ENCODE assay signal across 1 cellular context in genomic region chr22:20796731-20797130, GRCh38.
TF ChIP-seq lines count a peak whose summit lies in the region.

No MANE protein-coding gene starts in this region.

TF ChIP-seq in GM23338, 12 proteins besides CTCF, POLR2A, EP300 and RAD21 (continued from another document):
- TF ChIP-seq JUNB (IDR thresholded peaks at IDR 0.05; ENCODE audit: unreplicated experiment) (no peak), ZNF114 (CRISPR knock-in tag; IDR thresholded peaks at IDR 0.05) (no peak), EZH2 (IDR thresholded peaks at IDR 0.05; ENCODE audit: low read depth, unreplicated experiment) (no peak), EZH2phosphoT487 (IDR thresholded peaks at IDR 0.05; ENCODE audit: unreplicated experiment) (no peak), ZNF331 (CRISPR knock-in tag; IDR thresholded peaks at IDR 0.05; ENCODE audit: low read depth) (no peak), STAT1 (IDR thresholded peaks at IDR 0.05; ENCODE audit: unreplicated experiment) (no peak), CREB1 (CRISPR knock-in tag; IDR thresholded peaks at IDR 0.05; ENCODE audit: low read depth) (no peak), NANOG (IDR thresholded peaks at IDR 0.05; ENCODE audit: borderline replicate concordance) (no peak)
- TF ChIP-seq, protein P1, sequence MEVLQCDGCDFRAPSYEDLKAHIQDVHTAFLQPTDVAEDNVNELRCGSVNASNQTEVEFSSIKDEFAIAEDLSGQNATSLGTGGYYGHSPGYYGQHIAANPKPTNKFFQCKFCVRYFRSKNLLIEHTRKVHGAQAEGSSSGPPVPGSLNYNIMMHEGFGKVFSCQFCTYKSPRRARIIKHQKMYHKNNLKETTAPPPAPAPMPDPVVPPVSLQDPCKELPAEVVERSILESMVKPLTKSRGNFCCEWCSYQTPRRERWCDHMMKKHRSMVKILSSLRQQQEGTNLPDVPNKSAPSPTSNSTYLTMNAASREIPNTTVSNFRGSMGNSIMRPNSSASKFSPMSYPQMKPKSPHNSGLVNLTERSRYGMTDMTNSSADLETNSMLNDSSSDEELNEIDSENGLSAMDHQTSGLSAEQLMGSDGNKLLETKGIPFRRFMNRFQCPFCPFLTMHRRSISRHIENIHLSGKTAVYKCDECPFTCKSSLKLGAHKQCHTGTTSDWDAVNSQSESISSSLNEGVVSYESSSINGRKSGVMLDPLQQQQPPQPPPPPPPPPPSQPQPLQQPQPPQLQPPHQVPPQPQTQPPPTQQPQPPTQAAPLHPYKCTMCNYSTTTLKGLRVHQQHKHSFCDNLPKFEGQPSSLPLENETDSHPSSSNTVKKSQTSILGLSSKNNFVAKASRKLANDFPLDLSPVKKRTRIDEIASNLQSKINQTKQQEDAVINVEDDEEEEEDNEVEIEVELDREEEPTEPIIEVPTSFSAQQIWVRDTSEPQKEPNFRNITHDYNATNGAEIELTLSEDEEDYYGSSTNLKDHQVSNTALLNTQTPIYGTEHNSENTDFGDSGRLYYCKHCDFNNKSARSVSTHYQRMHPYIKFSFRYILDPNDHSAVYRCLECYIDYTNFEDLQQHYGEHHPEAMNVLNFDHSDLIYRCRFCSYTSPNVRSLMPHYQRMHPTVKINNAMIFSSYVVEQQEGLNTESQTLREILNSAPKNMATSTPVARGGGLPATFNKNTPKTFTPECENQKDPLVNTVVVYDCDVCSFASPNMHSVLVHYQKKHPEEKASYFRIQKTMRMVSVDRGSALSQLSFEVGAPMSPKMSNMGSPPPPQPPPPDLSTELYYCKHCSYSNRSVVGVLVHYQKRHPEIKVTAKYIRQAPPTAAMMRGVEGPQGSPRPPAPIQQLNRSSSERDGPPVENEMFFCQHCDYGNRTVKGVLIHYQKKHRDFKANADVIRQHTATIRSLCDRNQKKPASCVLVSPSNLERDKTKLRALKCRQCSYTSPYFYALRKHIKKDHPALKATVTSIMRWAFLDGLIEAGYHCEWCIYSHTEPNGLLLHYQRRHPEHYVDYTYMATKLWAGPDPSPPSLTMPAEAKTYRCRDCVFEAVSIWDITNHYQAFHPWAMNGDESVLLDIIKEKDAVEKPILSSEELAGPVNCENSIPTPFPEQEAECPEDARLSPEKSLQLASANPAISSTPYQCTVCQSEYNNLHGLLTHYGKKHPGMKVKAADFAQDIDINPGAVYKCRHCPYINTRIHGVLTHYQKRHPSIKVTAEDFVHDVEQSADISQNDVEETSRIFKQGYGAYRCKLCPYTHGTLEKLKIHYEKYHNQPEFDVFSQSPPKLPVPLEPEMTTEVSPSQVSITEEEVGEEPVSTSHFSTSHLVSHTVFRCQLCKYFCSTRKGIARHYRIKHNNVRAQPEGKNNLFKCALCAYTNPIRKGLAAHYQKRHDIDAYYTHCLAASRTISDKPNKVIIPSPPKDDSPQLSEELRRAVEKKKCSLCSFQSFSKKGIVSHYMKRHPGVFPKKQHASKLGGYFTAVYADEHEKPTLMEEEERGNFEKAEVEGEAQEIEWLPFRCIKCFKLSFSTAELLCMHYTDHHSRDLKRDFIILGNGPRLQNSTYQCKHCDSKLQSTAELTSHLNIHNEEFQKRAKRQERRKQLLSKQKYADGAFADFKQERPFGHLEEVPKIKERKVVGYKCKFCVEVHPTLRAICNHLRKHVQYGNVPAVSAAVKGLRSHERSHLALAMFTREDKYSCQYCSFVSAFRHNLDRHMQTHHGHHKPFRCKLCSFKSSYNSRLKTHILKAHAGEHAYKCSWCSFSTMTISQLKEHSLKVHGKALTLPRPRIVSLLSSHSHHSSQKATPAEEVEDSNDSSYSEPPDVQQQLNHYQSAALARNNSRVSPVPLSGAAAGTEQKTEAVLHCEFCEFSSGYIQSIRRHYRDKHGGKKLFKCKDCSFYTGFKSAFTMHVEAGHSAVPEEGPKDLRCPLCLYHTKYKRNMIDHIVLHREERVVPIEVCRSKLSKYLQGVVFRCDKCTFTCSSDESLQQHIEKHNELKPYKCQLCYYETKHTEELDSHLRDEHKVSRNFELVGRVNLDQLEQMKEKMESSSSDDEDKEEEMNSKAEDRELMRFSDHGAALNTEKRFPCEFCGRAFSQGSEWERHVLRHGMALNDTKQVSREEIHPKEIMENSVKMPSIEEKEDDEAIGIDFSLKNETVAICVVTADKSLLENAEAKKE (CRISPR knock-in tag; IDR thresholded peaks at IDR 0.05): no peak
